ENCODE assay signal across 9 cellular contexts in genomic region chr6:18276610-18277009, GRCh38. TPM values are rescaled to one million over a fixed set of nuclear protein-coding genes. Genes with fewer than 3 reads are reported as not detected.
DNase-seq lines count a peak whose midpoint lies in the region; ATAC-seq, FAIRE-seq and TF ChIP-seq lines count a peak whose summit lies in the region.
"Had no signal": no experiment of that assay in that cellular context is flagged by ENCODE, and none has a peak within 500 bp of the region (broad histone marks: within the 10 kb centered on the region; RNA-seq: fewer than 3 reads in every experiment).

No MANE protein-coding gene starts in this region.

- FAIRE-seq in GM12892 (lab: Jason Lieb, UNC): peak; percentile 38

- peak overlapping the region; percentile 44 for H3K4me3 Mint-ChIP-seq in activated CD8-positive, alpha-beta T cell treated with anti-CD3 and anti-CD28 coated beads, Interleukin-2, amount 10 ng/mL, durations not matched to agents 7 days and 5 days

- H3K4me1 ChIP-seq in A673 (ENCODE audit: insufficient read depth, low read length, poor library complexity, severe bottlenecking) (no peaks in the 10 kb centered on the region), iPS-20b (ENCODE audit: insufficient read depth, low read length) (0 out of 2 replicates have a peak, but pooled peaks cover 3% of the 10 kb centered on the region)

- no TSS peak for BruUV-seq in A673 (replicated peaks; lab: Mats Ljungman, UMichigan)

- peaks cover 60% of the 10 kb centered on the region for H3K27me3 Mint-ChIP-seq in activated CD8-positive, alpha-beta T cell treated with anti-CD3 and anti-CD28 coated beads, Interleukin-2, amount 10 ng/mL, durations not matched to agents 7 days and 5 days (ENCODE audit: low read depth)

- H3K9me3 ChIP-seq in A673 (ENCODE audit: low read depth, low read length, poor library complexity, severe bottlenecking): no peaks in the 10 kb centered on the region
- no peaks in the 10 kb centered on the region for H3K9me3 ChIP-seq in iPS-20b (ENCODE audit: insufficient read depth, low read depth, low read length)

- no peaks in the 10 kb centered on the region for H3K36me3 ChIP-seq in A673 (ENCODE audit: insufficient read depth, low read length, poor library complexity, severe bottlenecking)
- H3K36me3 ChIP-seq in iPS-20b (ENCODE audit: insufficient read depth, low read depth, low read length): no peaks in the 10 kb centered on the region

- peaks cover 4% of the 10 kb centered on the region for H3K36me3 Mint-ChIP-seq in activated CD8-positive, alpha-beta T cell treated with anti-CD3 and anti-CD28 coated beads, Interleukin-2, amount 10 ng/mL, durations not matched to agents 7 days and 5 days (ENCODE audit: low read depth)

- POLR2A ChIA-PET in A673 (lab: Charles Lee; ENCODE audit: low non-redundant PET): no interaction called here
- POLR2A ChIA-PET in activated CD8-positive, alpha-beta T cell treated with anti-CD3 and anti-CD28 coated beads, Interleukin-2, amount 10 ng/mL, durations not matched to agents 7 days and 5 days (lab: Charles Lee): no interaction called here

- TF ChIP-seq POLR2A in GM12892 (IDR thresholded peaks at IDR 0.05; ENCODE audit: low read depth, low read length): no peak

- no peak overlapping the region for H3K9ac ChIP-seq in iPS-20b (ENCODE audit: low read depth, low read length)

- intact Hi-C loops in A673 (cut with micrococcal nuclease; ENCODE audit: unreplicated experiment): no loop called here

- H3K27ac Mint-ChIP-seq in activated CD8-positive, alpha-beta T cell treated with anti-CD3 and anti-CD28 coated beads, Interleukin-2, amount 10 ng/mL, durations not matched to agents 7 days and 5 days: no peak overlapping the region

- H3K9me3 Mint-ChIP-seq in activated CD8-positive, alpha-beta T cell treated with anti-CD3 and anti-CD28 coated beads, Interleukin-2, amount 10 ng/mL, durations not matched to agents 7 days and 5 days (ENCODE audit: insufficient read depth): no peaks in the 10 kb centered on the region

- H3K4me1 Mint-ChIP-seq in activated CD8-positive, alpha-beta T cell treated with anti-CD3 and anti-CD28 coated beads, Interleukin-2, amount 10 ng/mL, durations not matched to agents 7 days and 5 days (ENCODE audit: low read depth): peaks cover 10% of the 10 kb centered on the region

- ATAC-seq in activated CD8-positive, alpha-beta T cell treated with anti-CD3 and anti-CD28 coated beads, Interleukin-2, amount 10 ng/mL, durations not matched to agents 7 days and 5 days: no peak
- ATAC-seq in HG02973 (IDR thresholded peaks at IDR 0.05; ENCODE audit: unreplicated experiment): no peak

- H3K4me3 ChIP-seq in A673 (ENCODE audit: low read depth, low read length, poor library complexity, severe bottlenecking): peak overlapping the region; percentile 57
- peak overlapping the region; percentile 61 for H3K4me3 ChIP-seq in iPS-20b (ENCODE audit: low read length)

- no peak for DNase-seq in A673 (ENCODE audit: low spot score)
- no peak for DNase-seq in GM12892 (ENCODE audit: insufficient read length)
- DNase-seq in activated CD8-positive, alpha-beta T cell treated with anti-CD3 and anti-CD28 coated beads, Interleukin-2, amount 10 ng/mL, durations not matched to agents 7 days and 5 days: no peak
- no peak for DNase-seq in kidney glomerular epithelial cell (lab: John Stamatoyannopoulos, UW)
- DNase-seq in CD1c-positive myeloid dendritic cell (ENCODE audit: extremely low spot score): no peak
- no peak for DNase-seq in SHP77 treated with DMSO at 0.1 percent for 48 hours (lab: John Stamatoyannopoulos, UW)
- DNase-seq: DND-41 had no signal

- H3K27ac ChIP-seq in A673 (ENCODE audit: low read depth, low read length, poor library complexity, severe bottlenecking): no peak overlapping the region
- no peak overlapping the region for H3K27ac ChIP-seq in iPS-20b (ENCODE audit: low read length)

- TF ChIP-seq CTCF in A673 (conservative IDR thresholded peaks at IDR 0.05; ENCODE audit: low read depth, low read length): no peak

- H3K27me3 ChIP-seq in A673 (replicated peaks; ENCODE audit: insufficient read depth, low read depth, low read length, poor library complexity) (peaks cover 19% of the 10 kb centered on the region), iPS-20b (ENCODE audit: insufficient read depth, low read length) (peaks cover 55% of the 10 kb centered on the region)

- CTCF ChIA-PET in A673 (lab: Charles Lee): no interaction called here
- CTCF ChIA-PET in activated CD8-positive, alpha-beta T cell treated with anti-CD3 and anti-CD28 coated beads, Interleukin-2, amount 10 ng/mL, durations not matched to agents 7 days and 5 days (lab: Charles Lee): no interaction called here

RNA-seq across cellular contexts. Expression of gene DEK, which starts 12.3 kb away (rescaled TPM):
- 224 and 234 TPM in 2 replicates for total RNA-seq in A673 (2021)
- 163 TPM for polyA plus RNA-seq in GM12892 (2012; ENCODE audit: missing spikeins)
- total RNA-seq in activated CD8-positive, alpha-beta T cell treated with anti-CD3 and anti-CD28 coated beads, Interleukin-2, amount 10 ng/mL, durations not matched to agents 7 days and 5 days: 100 to 1,000 TPM; 251 to 255 TPM
